16 cellular contexts compared by ENCODE assay signal in genomic region chr12:118122264-118122663, GRCh38. TPM values are rescaled to one million over a fixed set of nuclear protein-coding genes. Genes with fewer than 3 reads are reported as not detected.
DNase-seq lines count a peak whose midpoint lies in the region; ATAC-seq and TF ChIP-seq lines count a peak whose summit lies in the region.
"Had no signal": no experiment of that assay in that cellular context is flagged by ENCODE, and none has a peak within 500 bp of the region (broad histone marks: within the 10 kb centered on the region; RNA-seq: fewer than 3 reads in every experiment).

No MANE protein-coding gene starts in this region.

- no peak overlapping the region for H3K4me3 Mint-ChIP-seq in WTC11
- H3K4me3 Mint-ChIP-seq in stimulated activated memory B cell treated with anti-CD40 and anti-IgM and Interleukin-4, amounts not matched to agents 10 μg/mL and 1 μg/mL and 100 μg/mL, for 72 hours = no peak overlapping the region
- H3K4me3 Mint-ChIP-seq: CD14-positive monocyte; CD8-positive, alpha-beta T cell had no signal

- H3K27ac Mint-ChIP-seq in WTC11 = peak overlapping the region; percentile 76; the same call in 1 of the 2 replicates
- no peak overlapping the region for H3K27ac Mint-ChIP-seq in stimulated activated memory B cell treated with anti-CD40 and anti-IgM and Interleukin-4, amounts not matched to agents 10 μg/mL and 1 μg/mL and 100 μg/mL, for 72 hours
- H3K27ac Mint-ChIP-seq: CD8-positive, alpha-beta T cell had no signal

- no peak overlapping the region for H3K9ac ChIP-seq in HUES48 (ENCODE audit: low read depth, low read length)
- H3K9ac ChIP-seq: BLaER1 had no signal

- POLR2A ChIA-PET in WTC11 (lab: Charles Lee) = interaction anchor here (0.5 kb wide), 1 partner anchor 77 kb away, joined by 3 read pairs; no protein-coding TSS in a partner anchor
- POLR2A ChIA-PET in A673 (lab: Charles Lee; ENCODE audit: low non-redundant PET) = no interaction called here

- intact Hi-C loops in posterior vena cava (cut with DNase I) = no loop called here
- intact Hi-C loops in A673 (cut with micrococcal nuclease; ENCODE audit: unreplicated experiment) = no loop called here

- H3K9me3 ChIP-seq in HUES48 (ENCODE audit: control insufficient read depth, insufficient read depth, low read length) (no peaks in the 10 kb centered on the region), A673 (ENCODE audit: low read depth, low read length, poor library complexity, severe bottlenecking) (no peaks in the 10 kb centered on the region)
- H3K9me3 ChIP-seq: BLaER1 had no signal

- H3K4me3 ChIP-seq in HUES48 (ENCODE audit: low read depth, low read length) (no peak overlapping the region), A673 (ENCODE audit: low read depth, low read length, poor library complexity, severe bottlenecking) (no peak overlapping the region)
- H3K4me3 ChIP-seq: BLaER1, K562 had no signal

- H3K4me1 ChIP-seq in HUES48 (ENCODE audit: control insufficient read depth, insufficient read depth, low read length) (peaks cover 17% of the 10 kb centered on the region), A673 (ENCODE audit: insufficient read depth, low read length, poor library complexity, severe bottlenecking) (no peaks in the 10 kb centered on the region)

- no peaks in the 10 kb centered on the region for H3K27me3 Mint-ChIP-seq in WTC11 (ENCODE audit: low read depth)
- no peaks in the 10 kb centered on the region for H3K27me3 Mint-ChIP-seq in stimulated activated memory B cell treated with anti-CD40 and anti-IgM and Interleukin-4, amounts not matched to agents 10 μg/mL and 1 μg/mL and 100 μg/mL, for 72 hours

- H3K27me3 ChIP-seq in HUES48 (ENCODE audit: control insufficient read depth, insufficient read depth, low read length) (no peaks in the 10 kb centered on the region), A673 (replicated peaks; ENCODE audit: insufficient read depth, low read depth, low read length, poor library complexity) (no peaks in the 10 kb centered on the region)
- H3K27me3 ChIP-seq: BLaER1 had no signal

- no TSS peak for BruUV-seq in A673 (replicated peaks; lab: Mats Ljungman, UMichigan)

- TF ChIP-seq CTCF in WTC11 (IDR thresholded peaks at IDR 0.05) (no peak), A673 (conservative IDR thresholded peaks at IDR 0.05; ENCODE audit: low read depth, low read length) (no peak)

- H3K4me1 Mint-ChIP-seq in WTC11 = peaks cover 40% of the 10 kb centered on the region
- peaks cover 8% of the 10 kb centered on the region for H3K4me1 Mint-ChIP-seq in stimulated activated memory B cell treated with anti-CD40 and anti-IgM and Interleukin-4, amounts not matched to agents 10 μg/mL and 1 μg/mL and 100 μg/mL, for 72 hours

- H3K36me3 ChIP-seq in HUES48 (ENCODE audit: control insufficient read depth, insufficient read depth, low read length) = no peaks in the 10 kb centered on the region
- no peaks in the 10 kb centered on the region for H3K36me3 ChIP-seq in A673 (ENCODE audit: insufficient read depth, low read length, poor library complexity, severe bottlenecking)
- H3K36me3 ChIP-seq: BLaER1 had no signal

- H3K27ac ChIP-seq in HUES48 (ENCODE audit: low read depth, low read length) (peak overlapping the region; percentile 27), A673 (ENCODE audit: low read depth, low read length, poor library complexity, severe bottlenecking) (no peak overlapping the region)
- H3K27ac ChIP-seq: BLaER1 had no signal

- 0 out of 2 replicates have a peak, but pooled peaks cover 5% of the 10 kb centered on the region for H3K36me3 Mint-ChIP-seq in WTC11
- H3K36me3 Mint-ChIP-seq in stimulated activated memory B cell treated with anti-CD40 and anti-IgM and Interleukin-4, amounts not matched to agents 10 μg/mL and 1 μg/mL and 100 μg/mL, for 72 hours = peaks cover 5% of the 10 kb centered on the region
- H3K36me3 Mint-ChIP-seq: CD14-positive monocyte; CD8-positive, alpha-beta T cell had no signal

- no peaks in the 10 kb centered on the region for H3K9me3 Mint-ChIP-seq in WTC11
- H3K9me3 Mint-ChIP-seq in stimulated activated memory B cell treated with anti-CD40 and anti-IgM and Interleukin-4, amounts not matched to agents 10 μg/mL and 1 μg/mL and 100 μg/mL, for 72 hours = no peaks in the 10 kb centered on the region
- H3K9me3 Mint-ChIP-seq: CD14-positive monocyte; CD8-positive, alpha-beta T cell had no signal

- DNase-seq in WTC11 (ENCODE audit: low spot score) (no peak), posterior vena cava (ENCODE audit: low spot score) (peak; percentile 45), A673 (ENCODE audit: low spot score) (no peak)
- DNase-seq: AML-193; Calu3; CD8-positive, alpha-beta T cell; DMS79 treated with DMSO at 0.1 percent for 48 hours; GF-D8; HCEC 1CT; IMR-90 had no signal

- no peak for ATAC-seq in WTC11
- ATAC-seq in stimulated activated memory B cell treated with anti-CD40 and anti-IgM and Interleukin-4, amounts not matched to agents 10 μg/mL and 1 μg/mL and 100 μg/mL, for 72 hours = no peak
- ATAC-seq in HG02610 (IDR thresholded peaks at IDR 0.05; ENCODE audit: unreplicated experiment) = no peak
- ATAC-seq: CD8-positive, alpha-beta T cell; K562 had no signal

- CTCF ChIA-PET in WTC11 (lab: Charles Lee) (interaction anchor here (1.8 to 3.7 kb wide), 3 partner anchors 13 to 254 kb away, joined by 4 to 70 read pairs (median 35); partner anchors contain the start of genes PEBP1 and SUDS3), A673 (lab: Charles Lee) (no interaction called here)

TF ChIP-seq in WTC11, 78 proteins besides CTCF, POLR2A, EP300 and RAD21 (continues in another document):
- TF ChIP-seq ARID4B (CRISPR knock-in tag; IDR thresholded peaks at IDR 0.05; ENCODE audit: borderline replicate concordance) (no peak), MXD4 (CRISPR knock-in tag; IDR thresholded peaks at IDR 0.05; ENCODE audit: borderline replicate concordance) (no peak), USF2 (CRISPR knock-in tag; IDR thresholded peaks at IDR 0.05) (no peak), ATF2 (CRISPR knock-in tag; IDR thresholded peaks at IDR 0.05; ENCODE audit: borderline replicate concordance, low read depth) (no peak), HMGA2 (CRISPR knock-in tag; IDR thresholded peaks at IDR 0.05) (peak; percentile 71; the same call in 1 of the 2 replicates), ZNF423 (CRISPR knock-in tag; IDR thresholded peaks at IDR 0.05) (no peak)

RNA-seq across cellular contexts. Expression of gene PEBP1, which starts 13.7 kb away (rescaled TPM):
- total RNA-seq in WTC11 (2021) (347 to 366 TPM (median 363 TPM) in 3 replicates), posterior vena cava (100 to 1,000 TPM; 134 to 156 TPM), A673 (2021) (312 TPM in 2 replicates)

RNA-seq across cellular contexts. Expression of gene VSIG10, which starts 18.5 kb away (rescaled TPM):
- total RNA-seq in WTC11 (2021) (69.7 to 82.5 TPM (median 74.4 TPM) in 3 replicates), posterior vena cava (10 to 100 TPM; 11.1 to 15.3 TPM), A673 (2021) (7.7 and 9.9 TPM in 2 replicates)
